Comparison of ENCODE assay signal across 38 cellular contexts in the genomic region with DNA sequence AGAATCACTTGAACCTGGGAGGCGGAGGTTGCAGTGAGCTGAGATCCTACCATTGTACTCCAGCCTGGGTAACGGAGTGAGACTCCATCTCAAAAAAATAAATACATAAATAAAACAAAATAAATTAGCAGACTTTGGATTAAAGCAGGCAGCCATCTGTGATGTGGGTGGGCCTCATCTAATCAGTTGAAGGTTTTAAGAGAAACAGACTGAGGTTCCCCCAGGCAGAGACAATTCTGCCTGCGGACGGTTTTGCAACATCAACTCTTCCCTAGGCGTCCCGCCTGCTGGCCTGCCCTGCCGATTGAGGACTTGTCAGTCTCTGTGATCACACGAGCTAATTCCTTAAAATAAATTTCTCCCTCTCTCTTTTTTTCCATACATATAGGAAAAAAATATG. TPM values are rescaled to one million over a fixed set of nuclear protein-coding genes. Genes with fewer than 3 reads are reported as not detected.
"Had no signal": no experiment of that assay in that cellular context is flagged by ENCODE, and none has a peak within 500 bp of the region (broad histone marks: within the 10 kb centered on the region; RNA-seq: fewer than 3 reads in every experiment).

No MANE protein-coding gene starts in this region.

- H3K4me3 ChIP-seq: MG63 had no signal

- H3K36me3 ChIP-seq: MG63 had no signal

- H3K9me3 ChIP-seq: MG63 had no signal

- DNase-seq: Karpas-422, Kasumi-1, MG63, MM.1S, MV-4-11, NCI-H1048, NCI-H1092, NCI-H1092 treated with DMSO at 0.1 percent for 48 hours, NCI-H1105, NCI-H1105 treated with DMSO at 0.1 percent for 48 hours, NCI-H1417, NCI-H1417 treated with DMSO at 0.1 percent for 48 hours, NCI-H1436, NCI-H1436 treated with DMSO at 0.1 percent for 48 hours, NCI-H146, NCI-H1694, NCI-H1694 treated with DMSO at 0.1 percent for 48 hours, NCI-H187, NCI-H187 treated with DMSO at 0.1 percent for 48 hours, NCI-H1930, NCI-H2029, NCI-H2029 treated with DMSO at 0.1 percent for 48 hours, NCI-H2081, NCI-H2081 treated with DMSO at 0.1 percent for 48 hours, NCI-H2107, NCI-H2171, NCI-H2171 treated with DMSO at 0.1 percent for 48 hours, NCI-H2227 treated with DMSO at 0.1 percent for 48 hours, NCI-H226, NCI-H345, NCI-H446, NCI-H446 treated with DMSO at 0.1 percent for 48 hours, NCI-H510A, NCI-H510A treated with DMSO at 0.1 percent for 48 hours had no signal

- H3K27me3 ChIP-seq: MG63 had no signal

RNA-seq across cellular contexts. Expression of a gene that starts 23.7 kb away (rescaled TPM):
- total RNA-seq: MCF 10A, NCI-H460 had no signal

RNA-seq across cellular contexts. Expression of a gene that starts 28.6 kb away (rescaled TPM):
- total RNA-seq: LHCN-M2, M059J, MCF 10A, NCI-H460 had no signal

RNA-seq across cellular contexts. Expression of a gene that starts 35.4 kb away (rescaled TPM):
- total RNA-seq: LHCN-M2, M059J, MCF 10A, NCI-H460 had no signal
